In genomic region chr7:112888781-112889180, GRCh38 we compare ENCODE assay signal across 6 cellular contexts.
"Had no signal": no experiment of that assay in that cellular context is flagged by ENCODE, and none has a peak within 500 bp of the region (broad histone marks: within the 10 kb centered on the region; RNA-seq: fewer than 3 reads in every experiment).

No MANE protein-coding gene starts in this region.

- H3K27me3 Mint-ChIP-seq: IgD-negative memory B cell had no signal

- H3K4me3 ChIP-seq: GM23248 had no signal

- H3K27ac Mint-ChIP-seq: IgD-negative memory B cell had no signal

- H3K27ac ChIP-seq: GM23248 had no signal

- DNase-seq: GM23248, GOT3, H9, HCEC 1CT had no signal

- H3K4me3 Mint-ChIP-seq: H9, IgD-negative memory B cell had no signal

- ATAC-seq: HepG2 had no signal
